31 cellular contexts compared by ENCODE assay signal in genomic region chr13:81025091-81025490, GRCh38.
"Had no signal": no experiment of that assay in that cellular context is flagged by ENCODE, and none has a peak within 500 bp of the region (broad histone marks: within the 10 kb centered on the region; RNA-seq: fewer than 3 reads in every experiment).

No MANE protein-coding gene starts in this region.

- ATAC-seq: activated CD8-positive, alpha-beta T cell treated with anti-CD3 and anti-CD28 coated beads for 36 hours; activated naive CD4-positive, alpha-beta T cell treated with anti-CD3 and anti-CD28 coated beads, Interleukin-2, amount 50 U/mL, for 72 hours; activated T-cell treated with anti-CD3 and anti-CD28 coated beads, Interleukin-2, amount 50 U/mL, for 4 hours; activated T-cell treated with anti-CD3 and anti-CD28 coated beads, Interleukin-2, amount 50 U/mL, for 72 hours; activated T-helper 17 cell treated with anti-CD3 and anti-CD28 coated beads, Interleukin-2, amount 50 U/mL, for 72 hours; body of pancreas had no signal

- DNase-seq: activated B cell treated with CpG ODN at 0.5 μM for 24 hours; activated CD4-positive, alpha-beta memory T cell treated with anti-CD3 and anti-CD28 coated beads for 36 hours; activated CD4-positive, alpha-beta T cell treated with anti-CD3 and anti-CD28 coated beads for 4 hours; activated CD4-positive, alpha-beta T cell treated with anti-CD3 and anti-CD28 coated beads, Interleukin-2, amount 10 ng/mL, durations not matched to agents 24 days and 14 days; activated CD4-positive, alpha-beta T cell treated with anti-CD3 and anti-CD28 coated beads, Interleukin-2, amount 50 U/mL, for 1 hour; activated CD4-positive, alpha-beta T cell treated with anti-CD3 and anti-CD28 coated beads, Interleukin-2, amount 50 U/mL, for 4 hours; activated CD4-positive, CD25-positive, alpha-beta regulatory T cell treated with anti-CD3 and anti-CD28 coated beads, Interleukin-2, amount 50 U/mL, for 72 hours; activated CD8-positive, alpha-beta memory T cell treated with anti-CD3 and anti-CD28 coated beads, Interleukin-2, amount 50 U/mL, for 4 hours; activated CD8-positive, alpha-beta T cell treated with anti-CD3 and anti-CD28 coated beads for 36 hours; activated effector memory CD4-positive, alpha-beta T cell treated with anti-CD3 and anti-CD28 coated beads, Interleukin-2, amount 50 U/mL, for 16 hours; activated gamma-delta T cell treated with Interleukin-2 at 50 U/mL for 16 hours; activated naive CD4-positive, alpha-beta T cell; activated naive CD4-positive, alpha-beta T cell treated with anti-CD3 and anti-CD28 coated beads for 36 hours; activated naive CD4-positive, alpha-beta T cell treated with anti-CD3 and anti-CD28 coated beads, Interleukin-2, amount 50 U/mL, for 16 hours; activated naive CD8-positive, alpha-beta T cell treated with anti-CD3 and anti-CD28 coated beads for 36 hours; activated T-cell treated with anti-CD3 and anti-CD28 coated beads for 4 hours; activated T-cell treated with anti-CD3 and anti-CD28 coated beads, Interleukin-2, amount 50 U/mL, for 1 hour; activated T-cell treated with anti-CD3 and anti-CD28 coated beads, Interleukin-2, amount 50 U/mL, for 4 hours; activated T-cell treated with anti-CD3 and anti-CD28 coated beads, Interleukin-2, amount 50 U/mL, for 72 hours; adrenal gland; amniotic stem cell; aorta; body of pancreas; brain microvascular endothelial cell; central memory CD4-positive, alpha-beta T cell; T-helper 2 cell; T-helper 9 cell had no signal

- FAIRE-seq: astrocyte, TTC549 had no signal
